Comparison of ENCODE assay signal across 8 cellular contexts in the genomic region with DNA sequence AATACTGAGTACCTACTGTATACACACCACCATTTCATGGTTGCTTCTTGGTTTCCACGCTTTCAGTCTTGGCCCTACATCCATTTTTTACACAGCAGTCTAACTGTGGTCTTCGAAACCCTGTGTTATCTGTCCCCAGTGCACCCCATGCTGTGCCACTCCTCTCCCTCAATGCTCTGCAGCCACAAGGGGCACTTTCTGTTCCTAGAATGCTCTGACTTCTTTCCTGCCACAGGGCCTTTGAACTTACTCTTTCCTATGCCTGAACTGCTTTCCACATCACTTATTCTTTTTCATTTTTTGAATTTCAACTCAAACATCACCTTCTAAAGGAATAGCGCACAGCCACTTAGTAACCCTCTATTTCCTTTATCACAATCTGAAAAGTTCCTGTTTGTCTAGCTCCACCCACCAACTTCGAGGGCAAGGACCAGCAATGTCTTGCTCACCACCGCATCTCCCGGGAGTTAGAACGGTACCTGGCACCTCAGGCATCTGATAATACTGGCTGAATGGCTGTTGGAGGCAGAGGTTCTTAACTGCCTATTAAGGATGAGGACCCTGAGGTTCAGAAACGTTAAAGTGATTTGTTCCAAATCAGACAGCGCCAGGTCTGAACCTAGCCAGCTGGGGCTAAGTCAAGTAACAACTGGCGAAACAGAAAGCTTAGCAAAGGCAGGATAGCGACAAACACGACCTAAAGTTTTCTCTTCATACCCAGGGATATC. TPM values are rescaled to one million over a fixed set of nuclear protein-coding genes. Genes with fewer than 3 reads are reported as not detected.
DNase-seq lines count a peak whose midpoint lies in the region; ATAC-seq and TF ChIP-seq lines count a peak whose summit lies in the region.

No MANE protein-coding gene starts in this region.

- TSS peak; percentile 65 for BruUV-seq in mammary epithelial cell (replicated peaks; lab: Mats Ljungman, UMichigan)

- peaks cover 8% of the 10 kb centered on the region for H3K36me3 ChIP-seq in mammary epithelial cell (ENCODE audit: insufficient read depth, low read length)

- H3K27me3 Mint-ChIP-seq in stimulated activated memory B cell treated with anti-CD40 and anti-IgM and Interleukin-4, amounts not matched to agents 10 μg/mL and 1 μg/mL and 100 μg/mL, for 72 hours: no peaks in the 10 kb centered on the region

- peaks cover 2% of the 10 kb centered on the region for H3K9me3 Mint-ChIP-seq in stimulated activated memory B cell treated with anti-CD40 and anti-IgM and Interleukin-4, amounts not matched to agents 10 μg/mL and 1 μg/mL and 100 μg/mL, for 72 hours

- H3K4me1 ChIP-seq in mammary epithelial cell (ENCODE audit: insufficient read depth, low read length): peaks cover 14% of the 10 kb centered on the region

- H3K36me3 Mint-ChIP-seq in stimulated activated memory B cell treated with anti-CD40 and anti-IgM and Interleukin-4, amounts not matched to agents 10 μg/mL and 1 μg/mL and 100 μg/mL, for 72 hours: peaks cover 26% of the 10 kb centered on the region

- H3K79me2 ChIP-seq in mammary epithelial cell (ENCODE audit: insufficient read depth, low read length): peaks cover 57% of the 10 kb centered on the region

- peaks cover 44% of the 10 kb centered on the region for H3K4me1 Mint-ChIP-seq in stimulated activated memory B cell treated with anti-CD40 and anti-IgM and Interleukin-4, amounts not matched to agents 10 μg/mL and 1 μg/mL and 100 μg/mL, for 72 hours

- intact Hi-C loops in mammary epithelial cell (cut with micrococcal nuclease): loop anchor here (2.0 kb wide), 2 partner anchors 50 to 60 kb away; partner anchors contain the start of genes KCTD21, NDUFC2 and USP35

- H2AFZ ChIP-seq in mammary epithelial cell (ENCODE audit: low read depth, low read length): peak overlapping the region; percentile 98

- H3K4me3 Mint-ChIP-seq in stimulated activated memory B cell treated with anti-CD40 and anti-IgM and Interleukin-4, amounts not matched to agents 10 μg/mL and 1 μg/mL and 100 μg/mL, for 72 hours: peak overlapping the region; percentile 88

- H3K27me3 ChIP-seq in mammary epithelial cell (ENCODE audit: insufficient read depth, low read length): no peaks in the 10 kb centered on the region

- no peaks in the 10 kb centered on the region for H3K9me3 ChIP-seq in mammary epithelial cell (replicated peaks; ENCODE audit: insufficient read depth, low read length)

- DNase-seq in CMK (ENCODE audit: low read depth) (peak; percentile 69), SW480 (ENCODE audit: low spot score) (peak; percentile 45), mammary epithelial cell (peak; percentile 57), mesenteric fat pad (ENCODE audit: low spot score) (peak; percentile 45), NCI-H446 (lab: John Stamatoyannopoulos, UW) (no peak)

- peak in 1 of 2 donors; percentile 13 for TF ChIP-seq CTCF in mammary epithelial cell (conservative IDR thresholded peaks at IDR 0.05 in 1 of 2, IDR thresholded peaks at IDR 0.05 in 1 of 2; ENCODE audit: extremely low read depth in 1 of 2, insufficient read depth in 1 of 2, low read depth in 1 of 2, low read length in 2 of 2)

- H3K9ac ChIP-seq in mammary epithelial cell (ENCODE audit: insufficient read depth, low read length): peak overlapping the region; percentile 90

- H3K27ac Mint-ChIP-seq in stimulated activated memory B cell treated with anti-CD40 and anti-IgM and Interleukin-4, amounts not matched to agents 10 μg/mL and 1 μg/mL and 100 μg/mL, for 72 hours: peak overlapping the region; percentile 90

- peak overlapping the region; percentile 74 for H3K4me2 ChIP-seq in mammary epithelial cell (ENCODE audit: insufficient read depth, low read depth, low read length)

- peak overlapping the region; percentile 83 for H3K27ac ChIP-seq in mammary epithelial cell (ENCODE audit: insufficient read depth, low read depth, low read length)

- dilution Hi-C loops in mammary epithelial cell (cut with HindIII; ENCODE audit: low sequenced_read_pairs): loop anchor here (5.0 kb wide), 1 partner anchor 38 kb away; no protein-coding TSS in a partner anchor

- H3K4me3 ChIP-seq in mammary epithelial cell (replicated peaks in 1 of 3; ENCODE audit: insufficient read depth in 1 of 3, low read depth in 2 of 3, low read length in 3 of 3): peak overlapping the region; percentile 67 to 89 (median 88)

- WGBS in mammary epithelial cell (ENCODE audit: low coverage, missing lambda C conversion rate): 28% methylated on average over 10 of the region's 12 CpGs

- in situ Hi-C loops in mammary epithelial cell (cut with MboI; ENCODE audit: low sequenced_read_pairs in 2 of 2): no loop called here

- peak; percentile 19 for ATAC-seq in GM19438 (IDR thresholded peaks at IDR 0.05; ENCODE audit: low read depth, unreplicated experiment)
- ATAC-seq in HG03460 (IDR thresholded peaks at IDR 0.05; ENCODE audit: unreplicated experiment): peak; percentile 19
- peak; percentile 42 for ATAC-seq in stimulated activated memory B cell treated with anti-CD40 and anti-IgM and Interleukin-4, amounts not matched to agents 10 μg/mL and 1 μg/mL and 100 μg/mL, for 72 hours

- CTCF ChIA-PET in mammary epithelial cell (lab: Charles Lee; ENCODE audit: low non-redundant PET): no interaction called here

- H4K20me1 ChIP-seq in mammary epithelial cell (ENCODE audit: insufficient read depth, low read length): no peaks in the 10 kb centered on the region

RNA-seq across cellular contexts. Expression of gene ALG8, which starts 0.6 kb away (rescaled TPM):
- total RNA-seq in mammary epithelial cell: 10 to 100 TPM; 30.3 to 32.7 TPM
- 38.8 TPM for polyA plus RNA-seq in mammary epithelial cell
- polyA minus RNA-seq in mammary epithelial cell: 48.1 TPM
- 46.2 TPM for total RNA-seq in mesenteric fat pad

RNA-seq across cellular contexts. Expression of gene KCTD21, which starts 49.6 kb away (rescaled TPM):
- total RNA-seq in mammary epithelial cell (1 to 10 TPM; 8.7 to 9.7 TPM), mesenteric fat pad (12.4 TPM)
- polyA plus RNA-seq in mammary epithelial cell: 9.2 TPM
- polyA minus RNA-seq in mammary epithelial cell: 43.7 TPM

RNA-seq across cellular contexts. Expression of gene USP35, which starts 49.9 kb away (rescaled TPM):
- total RNA-seq in mammary epithelial cell: 10 to 100 TPM; 10.7 to 13.3 TPM
- polyA plus RNA-seq in mammary epithelial cell: 5.1 TPM
- 26.7 TPM for polyA minus RNA-seq in mammary epithelial cell
- total RNA-seq in mesenteric fat pad: 12.2 TPM

RNA-seq across cellular contexts. Expression of gene NDUFC2, which starts 59.2 kb away (rescaled TPM):
- total RNA-seq in mammary epithelial cell (100 to 1,000 TPM; 108 to 209 TPM), mesenteric fat pad (276 TPM)
- 165 TPM for polyA plus RNA-seq in mammary epithelial cell
- 11.5 TPM for polyA minus RNA-seq in mammary epithelial cell

Comparison
In these comparisons a context has a peak if more than half of its experiments do, and no peak if none do; other contexts are left out.
1. DNase-seq: peak in CMK (single experiment), SW480 (single experiment), mammary epithelial cell (single experiment) and mesenteric fat pad (single experiment); none in NCI-H446 (0 of 2).
2. Peak in every context shown above with its lines, with median percentiles within 50 percentile points of each other: ATAC-seq.